ENCODE assay signal across 1 cellular context in the genomic region with DNA sequence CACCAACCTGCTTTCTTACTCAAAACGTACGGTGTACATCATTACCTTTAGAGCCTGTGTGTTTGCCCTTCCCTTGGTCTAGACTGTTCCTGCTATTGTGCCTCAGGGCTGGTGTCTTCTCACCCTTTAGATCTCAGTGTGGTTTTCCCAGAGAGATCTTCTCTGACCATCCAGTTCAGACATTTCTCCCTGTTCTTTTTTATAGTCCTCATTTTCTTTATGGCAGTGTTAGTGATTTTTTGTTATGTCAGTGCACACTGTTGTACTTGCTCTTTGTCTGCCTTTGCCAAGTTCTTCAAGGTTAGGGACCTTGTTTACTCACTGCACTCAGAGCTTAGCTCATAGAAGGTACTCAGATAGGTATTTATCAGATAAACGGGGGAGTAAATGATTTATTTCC.
TF ChIP-seq lines count a peak whose summit lies in the region.

No MANE protein-coding gene starts in this region.

TF ChIP-seq in HepG2, 621 proteins besides CTCF, POLR2A, EP300 and RAD21 (continued from another document and continues in another):
- TF ChIP-seq ZFP90 (CRISPR knock-in tag; IDR thresholded peaks at IDR 0.05; ENCODE audit: borderline replicate concordance) (no peak), SRSF1 (optimal IDR thresholded peaks at IDR 0.05; ENCODE audit: low read depth, low read length) (no peak), STAG1 (CRISPR knock-in tag; IDR thresholded peaks at IDR 0.05) (no peak), ZNF274 (CRISPR knock-in tag; IDR thresholded peaks at IDR 0.05) (no peak), ZNF569 (CRISPR knock-in tag; IDR thresholded peaks at IDR 0.05; ENCODE audit: borderline replicate concordance) (no peak), FOXJ3 (CRISPR knock-in tag; IDR thresholded peaks at IDR 0.05; ENCODE audit: borderline replicate concordance) (peak; percentile 68; the same call in 1 of the 2 replicates), MAFK (conservative IDR thresholded peaks at IDR 0.05 in 1 of 2, IDR thresholded peaks at IDR 0.05 in 1 of 2; ENCODE audit: low read length in 2 of 2) (no peak), ZFP41 (CRISPR knock-in tag; IDR thresholded peaks at IDR 0.05; ENCODE audit: borderline replicate concordance) (no peak), KAT8 (CRISPR knock-in tag; IDR thresholded peaks at IDR 0.05) (no peak), CAMTA2 (CRISPR knock-in tag; IDR thresholded peaks at IDR 0.05; ENCODE audit: borderline replicate concordance) (no peak), ZNF143 (CRISPR knock-in tag; IDR thresholded peaks at IDR 0.05) (no peak), MLLT10 (CRISPR knock-in tag; IDR thresholded peaks at IDR 0.05) (no peak), NAIF1 (CRISPR knock-in tag; IDR thresholded peaks at IDR 0.05; ENCODE audit: borderline replicate concordance) (0 out of 2 replicates have a peak, but pooled peaks have one; percentile 34), NCOA2 (CRISPR knock-in tag; IDR thresholded peaks at IDR 0.05) (peak; percentile 70), POLR2AphosphoS2 (IDR thresholded peaks at IDR 0.05; ENCODE audit: low read depth, low read length) (no peak), BRD4 (CRISPR knock-in tag; IDR thresholded peaks at IDR 0.05) (no peak), ZBTB1 (CRISPR knock-in tag; IDR thresholded peaks at IDR 0.05; ENCODE audit: borderline replicate concordance) (no peak), XBP1 (CRISPR knock-in tag; IDR thresholded peaks at IDR 0.05) (no peak), PCBP1 (IDR thresholded peaks at IDR 0.05; ENCODE audit: borderline replicate concordance, low read depth, low read length) (no peak), SPEN (CRISPR knock-in tag; IDR thresholded peaks at IDR 0.05; ENCODE audit: low read depth) (no peak), ZNF768 (CRISPR knock-in tag; IDR thresholded peaks at IDR 0.05) (no peak), ZNF547 (CRISPR knock-in tag; IDR thresholded peaks at IDR 0.05) (no peak), CREM (IDR thresholded peaks at IDR 0.05) (no peak), CREM (CRISPR knock-in tag; IDR thresholded peaks at IDR 0.05) (no peak), NFKB2 (CRISPR knock-in tag; IDR thresholded peaks at IDR 0.05; ENCODE audit: borderline replicate concordance) (no peak), ZSCAN12 (CRISPR knock-in tag; IDR thresholded peaks at IDR 0.05) (no peak), SKI (IDR thresholded peaks at IDR 0.05; ENCODE audit: partially characterized antibody) (no peak), ZMAT3 (CRISPR knock-in tag; conservative IDR thresholded peaks at IDR 0.05) (no peak), SNAPC2 (CRISPR knock-in tag; IDR thresholded peaks at IDR 0.05) (no peak), ISL2 (CRISPR knock-in tag; IDR thresholded peaks at IDR 0.05) (0 out of 2 replicates have a peak, but pooled peaks have one; percentile 61), ASH2L (IDR thresholded peaks at IDR 0.05; ENCODE audit: insufficient read length, low read depth, low read length) (no peak), RBFOX2 (IDR thresholded peaks at IDR 0.05; ENCODE audit: low read depth, low read length) (no peak), KDM5A (IDR thresholded peaks at IDR 0.05; ENCODE audit: borderline replicate concordance, low read length) (no peak), ELF3 (CRISPR knock-in tag; IDR thresholded peaks at IDR 0.05) (no peak), GFI1 (CRISPR knock-in tag; IDR thresholded peaks at IDR 0.05; ENCODE audit: borderline replicate concordance) (0 out of 2 replicates have a peak, but pooled peaks have one; percentile 29), HNRNPL (IDR thresholded peaks at IDR 0.05; ENCODE audit: low read depth, low read length) (no peak), ZNF224 (CRISPR knock-in tag; IDR thresholded peaks at IDR 0.05) (no peak), ZNF263 (CRISPR knock-in tag; IDR thresholded peaks at IDR 0.05) (no peak)
- TF ChIP-seq, protein P1, sequence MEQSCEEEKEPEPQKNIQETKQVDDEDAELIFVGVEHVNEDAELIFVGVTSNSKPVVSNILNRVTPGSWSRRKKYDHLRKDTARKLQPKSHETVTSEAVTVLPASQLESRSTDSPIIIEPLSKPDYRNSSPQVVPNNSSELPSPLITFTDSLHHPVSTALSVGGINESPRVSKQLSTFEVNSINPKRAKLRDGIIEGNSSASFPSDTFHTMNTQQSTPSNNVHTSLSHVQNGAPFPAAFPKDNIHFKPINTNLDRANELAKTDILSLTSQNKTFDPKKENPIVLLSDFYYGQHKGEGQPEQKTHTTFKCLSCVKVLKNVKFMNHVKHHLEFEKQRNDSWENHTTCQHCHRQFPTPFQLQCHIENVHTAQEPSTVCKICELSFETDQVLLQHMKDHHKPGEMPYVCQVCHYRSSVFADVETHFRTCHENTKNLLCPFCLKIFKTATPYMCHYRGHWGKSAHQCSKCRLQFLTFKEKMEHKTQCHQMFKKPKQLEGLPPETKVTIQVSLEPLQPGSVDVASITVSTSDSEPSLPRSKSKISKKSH (CRISPR knock-in tag; IDR thresholded peaks at IDR 0.05; ENCODE audit: borderline replicate concordance) = no peak
- TF ChIP-seq, protein P2, sequence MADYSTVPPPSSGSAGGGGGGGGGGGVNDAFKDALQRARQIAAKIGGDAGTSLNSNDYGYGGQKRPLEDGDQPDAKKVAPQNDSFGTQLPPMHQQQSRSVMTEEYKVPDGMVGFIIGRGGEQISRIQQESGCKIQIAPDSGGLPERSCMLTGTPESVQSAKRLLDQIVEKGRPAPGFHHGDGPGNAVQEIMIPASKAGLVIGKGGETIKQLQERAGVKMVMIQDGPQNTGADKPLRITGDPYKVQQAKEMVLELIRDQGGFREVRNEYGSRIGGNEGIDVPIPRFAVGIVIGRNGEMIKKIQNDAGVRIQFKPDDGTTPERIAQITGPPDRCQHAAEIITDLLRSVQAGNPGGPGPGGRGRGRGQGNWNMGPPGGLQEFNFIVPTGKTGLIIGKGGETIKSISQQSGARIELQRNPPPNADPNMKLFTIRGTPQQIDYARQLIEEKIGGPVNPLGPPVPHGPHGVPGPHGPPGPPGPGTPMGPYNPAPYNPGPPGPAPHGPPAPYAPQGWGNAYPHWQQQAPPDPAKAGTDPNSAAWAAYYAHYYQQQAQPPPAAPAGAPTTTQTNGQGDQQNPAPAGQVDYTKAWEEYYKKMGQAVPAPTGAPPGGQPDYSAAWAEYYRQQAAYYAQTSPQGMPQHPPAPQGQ (CRISPR knock-in tag; IDR thresholded peaks at IDR 0.05; ENCODE audit: borderline replicate concordance) = no peak
- TF ChIP-seq, protein P3, sequence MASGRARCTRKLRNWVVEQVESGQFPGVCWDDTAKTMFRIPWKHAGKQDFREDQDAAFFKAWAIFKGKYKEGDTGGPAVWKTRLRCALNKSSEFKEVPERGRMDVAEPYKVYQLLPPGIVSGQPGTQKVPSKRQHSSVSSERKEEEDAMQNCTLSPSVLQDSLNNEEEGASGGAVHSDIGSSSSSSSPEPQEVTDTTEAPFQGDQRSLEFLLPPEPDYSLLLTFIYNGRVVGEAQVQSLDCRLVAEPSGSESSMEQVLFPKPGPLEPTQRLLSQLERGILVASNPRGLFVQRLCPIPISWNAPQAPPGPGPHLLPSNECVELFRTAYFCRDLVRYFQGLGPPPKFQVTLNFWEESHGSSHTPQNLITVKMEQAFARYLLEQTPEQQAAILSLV (CRISPR knock-in tag; IDR thresholded peaks at IDR 0.05; ENCODE audit: borderline replicate concordance) = no peak
- TF ChIP-seq, protein P4, sequence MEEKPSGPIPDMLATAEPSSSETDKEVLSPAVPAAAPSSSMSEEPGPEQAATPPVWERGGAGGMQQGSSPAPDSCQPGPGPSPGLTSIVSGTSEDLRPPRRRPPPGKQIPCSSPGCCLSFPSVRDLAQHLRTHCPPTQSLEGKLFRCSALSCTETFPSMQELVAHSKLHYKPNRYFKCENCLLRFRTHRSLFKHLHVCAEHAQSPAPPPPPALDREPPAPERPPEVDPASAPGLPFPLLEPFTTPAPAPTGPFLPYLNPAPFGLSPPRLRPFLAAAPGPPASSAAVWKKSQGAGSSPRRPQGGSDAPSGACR (CRISPR knock-in tag; IDR thresholded peaks at IDR 0.05) = no peak
- TF ChIP-seq, protein P5, sequence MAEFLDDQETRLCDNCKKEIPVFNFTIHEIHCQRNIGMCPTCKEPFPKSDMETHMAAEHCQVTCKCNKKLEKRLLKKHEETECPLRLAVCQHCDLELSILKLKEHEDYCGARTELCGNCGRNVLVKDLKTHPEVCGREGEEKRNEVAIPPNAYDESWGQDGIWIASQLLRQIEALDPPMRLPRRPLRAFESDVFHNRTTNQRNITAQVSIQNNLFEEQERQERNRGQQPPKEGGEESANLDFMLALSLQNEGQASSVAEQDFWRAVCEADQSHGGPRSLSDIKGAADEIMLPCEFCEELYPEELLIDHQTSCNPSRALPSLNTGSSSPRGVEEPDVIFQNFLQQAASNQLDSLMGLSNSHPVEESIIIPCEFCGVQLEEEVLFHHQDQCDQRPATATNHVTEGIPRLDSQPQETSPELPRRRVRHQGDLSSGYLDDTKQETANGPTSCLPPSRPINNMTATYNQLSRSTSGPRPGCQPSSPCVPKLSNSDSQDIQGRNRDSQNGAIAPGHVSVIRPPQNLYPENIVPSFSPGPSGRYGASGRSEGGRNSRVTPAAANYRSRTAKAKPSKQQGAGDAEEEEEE (CRISPR knock-in tag; IDR thresholded peaks at IDR 0.05; ENCODE audit: borderline replicate concordance) = no peak
- TF ChIP-seq, protein P6, sequence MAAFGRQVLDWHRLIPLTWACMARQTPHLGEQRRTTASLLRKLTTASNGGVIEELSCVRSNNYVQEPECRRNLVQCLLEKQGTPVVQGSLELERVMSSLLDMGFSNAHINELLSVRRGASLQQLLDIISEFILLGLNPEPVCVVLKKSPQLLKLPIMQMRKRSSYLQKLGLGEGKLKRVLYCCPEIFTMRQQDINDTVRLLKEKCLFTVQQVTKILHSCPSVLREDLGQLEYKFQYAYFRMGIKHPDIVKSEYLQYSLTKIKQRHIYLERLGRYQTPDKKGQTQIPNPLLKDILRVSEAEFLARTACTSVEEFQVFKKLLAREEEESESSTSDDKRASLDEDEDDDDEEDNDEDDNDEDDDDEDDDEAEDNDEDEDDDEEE (CRISPR knock-in tag; IDR thresholded peaks at IDR 0.05) = no peak
- TF ChIP-seq, protein P7, sequence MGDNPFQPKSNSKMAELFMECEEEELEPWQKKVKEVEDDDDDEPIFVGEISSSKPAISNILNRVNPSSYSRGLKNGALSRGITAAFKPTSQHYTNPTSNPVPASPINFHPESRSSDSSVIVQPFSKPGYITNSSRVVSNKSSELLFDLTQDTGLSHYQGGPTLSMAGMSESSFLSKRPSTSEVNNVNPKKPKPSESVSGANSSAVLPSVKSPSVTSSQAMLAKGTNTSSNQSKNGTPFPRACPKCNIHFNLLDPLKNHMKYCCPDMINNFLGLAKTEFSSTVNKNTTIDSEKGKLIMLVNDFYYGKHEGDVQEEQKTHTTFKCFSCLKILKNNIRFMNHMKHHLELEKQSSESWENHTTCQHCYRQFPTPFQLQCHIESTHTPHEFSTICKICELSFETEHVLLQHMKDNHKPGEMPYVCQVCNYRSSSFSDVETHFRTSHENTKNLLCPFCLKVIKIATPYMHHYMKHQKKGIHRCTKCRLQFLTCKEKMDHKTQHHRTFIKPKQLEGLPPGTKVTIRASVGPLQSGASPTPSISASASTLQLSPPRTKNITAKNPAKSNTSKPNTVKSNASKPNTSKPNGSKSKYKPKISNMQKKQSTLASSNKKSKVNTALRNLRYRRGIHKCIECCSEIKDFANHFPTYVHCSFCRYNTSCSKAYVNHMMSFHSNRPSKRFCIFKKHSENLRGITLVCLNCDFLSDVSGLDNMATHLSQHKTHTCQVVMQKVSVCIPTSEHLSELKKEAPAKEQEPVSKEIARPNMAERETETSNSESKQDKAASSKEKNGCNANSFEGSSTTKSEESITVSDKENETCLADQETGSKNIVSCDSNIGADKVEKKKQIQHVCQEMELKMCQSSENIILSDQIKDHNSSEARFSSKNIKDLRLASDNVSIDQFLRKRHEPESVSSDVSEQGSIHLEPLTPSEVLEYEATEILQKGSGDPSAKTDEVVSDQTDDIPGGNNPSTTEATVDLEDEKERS (CRISPR knock-in tag; IDR thresholded peaks at IDR 0.05) = no peak
- TF ChIP-seq, protein P8, sequence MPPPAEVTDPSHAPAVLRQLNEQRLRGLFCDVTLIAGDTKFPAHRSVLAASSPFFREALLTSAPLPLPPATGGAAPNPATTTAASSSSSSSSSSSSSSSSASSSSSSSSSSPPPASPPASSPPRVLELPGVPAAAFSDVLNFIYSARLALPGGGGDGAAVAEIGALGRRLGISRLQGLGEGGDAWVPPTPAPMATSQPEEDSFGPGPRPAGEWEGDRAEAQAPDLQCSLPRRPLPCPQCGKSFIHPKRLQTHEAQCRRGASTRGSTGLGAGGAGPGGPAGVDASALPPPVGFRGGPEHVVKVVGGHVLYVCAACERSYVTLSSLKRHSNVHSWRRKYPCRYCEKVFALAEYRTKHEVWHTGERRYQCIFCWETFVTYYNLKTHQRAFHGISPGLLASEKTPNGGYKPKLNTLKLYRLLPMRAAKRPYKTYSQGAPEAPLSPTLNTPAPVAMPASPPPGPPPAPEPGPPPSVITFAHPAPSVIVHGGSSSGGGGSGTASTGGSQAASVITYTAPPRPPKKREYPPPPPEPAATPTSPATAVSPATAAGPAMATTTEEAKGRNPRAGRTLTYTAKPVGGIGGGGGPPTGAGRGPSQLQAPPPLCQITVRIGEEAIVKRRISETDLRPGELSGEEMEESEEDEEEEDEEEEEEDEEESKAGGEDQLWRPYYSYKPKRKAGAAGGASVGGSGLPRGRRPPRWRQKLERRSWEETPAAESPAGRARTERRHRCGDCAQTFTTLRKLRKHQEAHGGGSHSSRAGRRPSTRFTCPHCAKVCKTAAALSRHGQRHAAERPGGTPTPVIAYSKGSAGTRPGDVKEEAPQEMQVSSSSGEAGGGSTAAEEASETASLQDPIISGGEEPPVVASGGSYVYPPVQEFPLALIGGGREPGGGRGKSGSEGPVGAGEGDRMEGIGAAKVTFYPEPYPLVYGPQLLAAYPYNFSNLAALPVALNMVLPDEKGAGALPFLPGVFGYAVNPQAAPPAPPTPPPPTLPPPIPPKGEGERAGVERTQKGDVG (CRISPR knock-in tag; IDR thresholded peaks at IDR 0.05; ENCODE audit: borderline replicate concordance) = no peak
- TF ChIP-seq, protein P9, sequence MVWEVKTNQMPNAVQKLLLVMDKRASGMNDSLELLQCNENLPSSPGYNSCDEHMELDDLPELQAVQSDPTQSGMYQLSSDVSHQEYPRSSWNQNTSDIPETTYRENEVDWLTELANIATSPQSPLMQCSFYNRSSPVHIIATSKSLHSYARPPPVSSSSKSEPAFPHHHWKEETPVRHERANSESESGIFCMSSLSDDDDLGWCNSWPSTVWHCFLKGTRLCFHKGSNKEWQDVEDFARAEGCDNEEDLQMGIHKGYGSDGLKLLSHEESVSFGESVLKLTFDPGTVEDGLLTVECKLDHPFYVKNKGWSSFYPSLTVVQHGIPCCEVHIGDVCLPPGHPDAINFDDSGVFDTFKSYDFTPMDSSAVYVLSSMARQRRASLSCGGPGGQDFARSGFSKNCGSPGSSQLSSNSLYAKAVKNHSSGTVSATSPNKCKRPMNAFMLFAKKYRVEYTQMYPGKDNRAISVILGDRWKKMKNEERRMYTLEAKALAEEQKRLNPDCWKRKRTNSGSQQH (CRISPR knock-in tag; IDR thresholded peaks at IDR 0.05; ENCODE audit: low read depth) = no peak
- TF ChIP-seq, protein P10, sequence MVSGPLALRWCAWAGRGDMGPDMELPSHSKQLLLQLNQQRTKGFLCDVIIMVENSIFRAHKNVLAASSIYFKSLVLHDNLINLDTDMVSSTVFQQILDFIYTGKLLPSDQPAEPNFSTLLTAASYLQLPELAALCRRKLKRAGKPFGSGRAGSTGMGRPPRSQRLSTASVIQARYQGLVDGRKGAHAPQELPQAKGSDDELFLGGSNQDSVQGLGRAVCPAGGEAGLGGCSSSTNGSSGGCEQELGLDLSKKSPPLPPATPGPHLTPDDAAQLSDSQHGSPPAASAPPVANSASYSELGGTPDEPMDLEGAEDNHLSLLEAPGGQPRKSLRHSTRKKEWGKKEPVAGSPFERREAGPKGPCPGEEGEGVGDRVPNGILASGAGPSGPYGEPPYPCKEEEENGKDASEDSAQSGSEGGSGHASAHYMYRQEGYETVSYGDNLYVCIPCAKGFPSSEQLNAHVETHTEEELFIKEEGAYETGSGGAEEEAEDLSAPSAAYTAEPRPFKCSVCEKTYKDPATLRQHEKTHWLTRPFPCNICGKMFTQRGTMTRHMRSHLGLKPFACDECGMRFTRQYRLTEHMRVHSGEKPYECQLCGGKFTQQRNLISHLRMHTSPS (CRISPR knock-in tag; IDR thresholded peaks at IDR 0.05; ENCODE audit: low read depth) = no peak
